18 cellular contexts compared by ENCODE assay signal in the genomic region with DNA sequence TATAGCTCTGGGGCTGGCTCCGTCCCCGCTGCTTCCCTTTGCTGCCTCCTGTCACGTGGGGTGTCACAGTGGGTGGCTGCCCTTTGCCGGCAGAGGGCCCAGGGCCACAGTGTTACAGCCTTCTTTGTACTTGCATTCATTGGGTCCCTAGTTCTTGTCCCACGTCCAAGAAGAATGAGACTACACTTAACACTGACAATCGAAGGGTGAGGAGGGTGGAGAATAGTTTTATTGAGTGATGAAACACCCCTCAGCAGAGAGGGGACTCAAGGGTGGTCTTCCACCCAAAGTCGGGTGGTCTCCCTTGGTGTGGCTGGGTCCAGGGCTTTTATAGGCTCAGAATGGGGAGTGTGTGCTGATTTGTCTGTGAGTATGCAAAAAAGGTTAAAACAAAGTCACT. TPM values are rescaled to one million over a fixed set of nuclear protein-coding genes. Genes with fewer than 3 reads are reported as not detected.
DNase-seq lines count a peak whose midpoint lies in the region; FAIRE-seq and TF ChIP-seq lines count a peak whose summit lies in the region.
"Had no signal": no experiment of that assay in that cellular context is flagged by ENCODE, and none has a peak within 500 bp of the region (broad histone marks: within the 10 kb centered on the region; RNA-seq: fewer than 3 reads in every experiment).

No MANE protein-coding gene starts in this region.

- H3K4me3 ChIP-seq in HUES48 (ENCODE audit: low read depth, low read length) (peak overlapping the region; percentile 100), osteoblast (ENCODE audit: insufficient read depth, low read length) (no peak overlapping the region), HAP-1 (no peak overlapping the region)

- H3K9me3 Mint-ChIP-seq in activated CD4-positive, alpha-beta T cell treated with anti-CD3 and anti-CD28 coated beads, Interleukin-2, amount 10 ng/mL, durations not matched to agents 24 days and 14 days: peaks cover 3% of the 10 kb centered on the region
- peaks cover 0 to 6% (median 3%) of the 10 kb centered on the region in 5 experiments for H3K9me3 Mint-ChIP-seq in brain
- H3K9me3 Mint-ChIP-seq: central memory CD8-positive, alpha-beta T cell had no signal

- no peak for DNase-seq in activated CD4-positive, alpha-beta T cell treated with anti-CD3 and anti-CD28 coated beads, Interleukin-2, amount 10 ng/mL, durations not matched to agents 24 days and 14 days
- no peak for DNase-seq in activated CD4-positive, alpha-beta T cell treated with anti-CD3 and anti-CD28 coated beads, Interleukin-2, amount 50 U/mL, for 48 hours
- DNase-seq in osteoblast (ENCODE audit: insufficient read length, low spot score, missing footprints): peak; percentile 69
- no peak for DNase-seq in GM12892 (ENCODE audit: insufficient read length)
- no peak for DNase-seq in HAP-1 (ENCODE audit: low spot score in 2 of 2)
- no peak for DNase-seq in activated CD8-positive, alpha-beta memory T cell treated with anti-CD3 and anti-CD28 coated beads, Interleukin-2, amount 50 U/mL, for 48 hours
- DNase-seq: DMS79 treated with DMSO at 0.1 percent for 48 hours; esophagus squamous epithelium; left ventricle myocardium superior; NCI-H2107; NK-92 treated with Interleukin-12 subunit alpha and Interleukin-12 subunit beta, amount 100 ng/mL, for 24 hours; nucleus accumbens had no signal

- H3K27me3 ChIP-seq in HUES48 (ENCODE audit: control insufficient read depth, insufficient read depth, low read length) (no peaks in the 10 kb centered on the region), osteoblast (ENCODE audit: insufficient read depth, low read length) (no peaks in the 10 kb centered on the region), HAP-1 (ENCODE audit: low read depth) (no peaks in the 10 kb centered on the region)
- H3K27me3 ChIP-seq: esophagus squamous epithelium, tibial nerve had no signal

- no peak overlapping the region for H3K27ac ChIP-seq in HUES48 (ENCODE audit: low read depth, low read length)
- no peak overlapping the region for H3K27ac ChIP-seq in osteoblast (ENCODE audit: low read depth, low read length)
- H3K27ac ChIP-seq: esophagus squamous epithelium, KMS-11, VCaP had no signal

- peak overlapping the region; percentile 39 for H3K4me3 Mint-ChIP-seq in activated CD4-positive, alpha-beta T cell treated with anti-CD3 and anti-CD28 coated beads, Interleukin-2, amount 10 ng/mL, durations not matched to agents 24 days and 14 days
- peak overlapping the region; percentile 12 to 80 (median 47) for H3K4me3 Mint-ChIP-seq in brain

- H3K4me1 Mint-ChIP-seq in activated CD4-positive, alpha-beta T cell treated with anti-CD3 and anti-CD28 coated beads, Interleukin-2, amount 10 ng/mL, durations not matched to agents 24 days and 14 days: peaks cover 45% of the 10 kb centered on the region
- H3K4me1 Mint-ChIP-seq in brain: peaks cover 71% of the 10 kb centered on the region

- H3K4me1 ChIP-seq in HUES48 (ENCODE audit: control insufficient read depth, insufficient read depth, low read length): peaks cover 12% of the 10 kb centered on the region; the same call in 1 of the 2 replicates
- H3K4me1 ChIP-seq in osteoblast (ENCODE audit: insufficient read depth, low read length): peaks cover 15% of the 10 kb centered on the region
- peaks cover 18% of the 10 kb centered on the region for H3K4me1 ChIP-seq in HAP-1

- TF ChIP-seq CTCF in brain (conservative IDR thresholded peaks at IDR 0.05) (no peak), osteoblast (IDR thresholded peaks at IDR 0.05; ENCODE audit: extremely low read depth, low read depth, low read length) (no peak)

- no peak overlapping the region for H2AFZ ChIP-seq in osteoblast (ENCODE audit: low read length)

- peaks cover 17% of the 10 kb centered on the region for H3K36me3 ChIP-seq in HUES48 (ENCODE audit: control insufficient read depth, insufficient read depth, low read length)
- H3K36me3 ChIP-seq in osteoblast (ENCODE audit: insufficient read depth, low read length): peaks cover 11% of the 10 kb centered on the region
- H3K36me3 ChIP-seq in HAP-1 (replicated peaks): peaks cover 21% of the 10 kb centered on the region

- H3K27me3 Mint-ChIP-seq in activated CD4-positive, alpha-beta T cell treated with anti-CD3 and anti-CD28 coated beads, Interleukin-2, amount 10 ng/mL, durations not matched to agents 24 days and 14 days: no peaks in the 10 kb centered on the region
- H3K27me3 Mint-ChIP-seq in brain: peaks cover 3% of the 10 kb centered on the region
- H3K27me3 Mint-ChIP-seq: central memory CD8-positive, alpha-beta T cell had no signal

- H3K79me2 ChIP-seq in osteoblast (ENCODE audit: insufficient read depth, low read length): peaks cover 87% of the 10 kb centered on the region

- peaks cover 36% of the 10 kb centered on the region for H3K36me3 Mint-ChIP-seq in activated CD4-positive, alpha-beta T cell treated with anti-CD3 and anti-CD28 coated beads, Interleukin-2, amount 10 ng/mL, durations not matched to agents 24 days and 14 days (ENCODE audit: low read depth)
- H3K36me3 Mint-ChIP-seq in brain: peaks cover 30% of the 10 kb centered on the region

- intact Hi-C loops in activated CD4-positive, alpha-beta T cell treated with anti-CD3 and anti-CD28 coated beads, Interleukin-2, amount 10 ng/mL, durations not matched to agents 24 days and 14 days (cut with micrococcal nuclease): loop anchor here (5.0 kb wide), 1 partner anchor 537 kb away; the partner anchor contains the start of gene MTERF4

- H3K9ac ChIP-seq in HUES48 (ENCODE audit: low read depth, low read length): no peak overlapping the region
- H3K9ac ChIP-seq: KMS-11 had no signal

- TF ChIP-seq POLR2A in GM12892 (IDR thresholded peaks at IDR 0.05; ENCODE audit: low read depth, low read length): no peak

- FAIRE-seq in GM12892 (lab: Jason Lieb, UNC): no peak

- H3K4me2 ChIP-seq in osteoblast (ENCODE audit: insufficient read depth, low read length): no peak overlapping the region

- in situ Hi-C loops in HAP-1 (cut with MboI; ENCODE audit: low sequenced_read_pairs): no loop called here

- H3K27ac Mint-ChIP-seq in activated CD4-positive, alpha-beta T cell treated with anti-CD3 and anti-CD28 coated beads, Interleukin-2, amount 10 ng/mL, durations not matched to agents 24 days and 14 days: no peak overlapping the region
- H3K27ac Mint-ChIP-seq in brain: no peak overlapping the region

- H3K9me3 ChIP-seq in HUES48 (ENCODE audit: control insufficient read depth, insufficient read depth, low read length) (peaks cover 3% of the 10 kb centered on the region), osteoblast (ENCODE audit: low read depth, low read length) (no peaks in the 10 kb centered on the region), HAP-1 (peaks cover 8% of the 10 kb centered on the region; the same call in 1 of the 2 replicates)
- H3K9me3 ChIP-seq: esophagus squamous epithelium, tibial nerve had no signal

- peaks cover 59% of the 10 kb centered on the region for H4K20me1 ChIP-seq in osteoblast (ENCODE audit: insufficient read depth, low read length)

RNA-seq across cellular contexts. Expression of gene ATG4B, which starts 1.9 kb away (rescaled TPM):
- total RNA-seq in activated CD4-positive, alpha-beta T cell treated with anti-CD3 and anti-CD28 coated beads, Interleukin-2, amount 10 ng/mL, durations not matched to agents 24 days and 14 days: 109 and 115 TPM in 2 replicates
- polyA plus RNA-seq in brain (ENCODE audit: insufficient read depth, low read depth, low replicate concordance): 42.6 TPM
- 42.7 and 48.0 TPM in 2 replicates for total RNA-seq in osteoblast
- polyA plus RNA-seq in GM12892 (2012; ENCODE audit: missing spikeins): 47.6 TPM

RNA-seq across cellular contexts. Expression of gene THAP4, which starts 2.4 kb away (rescaled TPM):
- 62.0 and 63.9 TPM in 2 replicates for total RNA-seq in activated CD4-positive, alpha-beta T cell treated with anti-CD3 and anti-CD28 coated beads, Interleukin-2, amount 10 ng/mL, durations not matched to agents 24 days and 14 days
- 109 TPM for polyA plus RNA-seq in brain (ENCODE audit: insufficient read depth, low read depth, low replicate concordance)
- 43.3 and 43.4 TPM in 2 replicates for total RNA-seq in osteoblast
- polyA plus RNA-seq in GM12892 (2012; ENCODE audit: missing spikeins): 30.6 TPM

RNA-seq across cellular contexts. Expression of gene DTYMK, which starts 47.2 kb away (rescaled TPM):
- 110 and 111 TPM in 2 replicates for total RNA-seq in activated CD4-positive, alpha-beta T cell treated with anti-CD3 and anti-CD28 coated beads, Interleukin-2, amount 10 ng/mL, durations not matched to agents 24 days and 14 days
- polyA plus RNA-seq in brain (ENCODE audit: insufficient read depth, low read depth, low replicate concordance): 61.0 TPM
- 12.7 and 14.1 TPM in 2 replicates for total RNA-seq in osteoblast
- polyA plus RNA-seq in GM12892 (2012; ENCODE audit: missing spikeins): 40.0 TPM
